8 cellular contexts compared by ENCODE assay signal in genomic region chrX:154096140-154097002, GRCh38. TPM values are rescaled to one million over a fixed set of nuclear protein-coding genes. Genes with fewer than 3 reads are reported as not detected.
DNase-seq lines count a peak whose midpoint lies in the region; ATAC-seq and TF ChIP-seq lines count a peak whose summit lies in the region.

No MANE protein-coding gene starts in this region.

- H3K4me3 ChIP-seq in epithelial cell of proximal tubule (ENCODE audit: low read depth, low read length) = peak overlapping the region; percentile 72
- H3K4me3 ChIP-seq in naive thymus-derived CD4-positive, alpha-beta T cell (ENCODE audit: low read length) = peak overlapping the region; percentile 84

- peak; percentile 3 for TF ChIP-seq POLR2A in GM19099 (IDR thresholded peaks at IDR 0.05; ENCODE audit: extremely low read depth, insufficient read length, low read depth)

- peaks cover 32 to 38% of the 10 kb centered on the region in 2 donors for H3K4me1 ChIP-seq in naive thymus-derived CD4-positive, alpha-beta T cell (ENCODE audit: control insufficient read depth in 2 of 2, insufficient read depth in 2 of 2, low read length in 2 of 2)

- no peak for TF ChIP-seq CTCF in VCaP (conservative IDR thresholded peaks at IDR 0.05)
- no peak for TF ChIP-seq CTCF in epithelial cell of proximal tubule (conservative IDR thresholded peaks at IDR 0.05; ENCODE audit: low read depth, low read length)

- in situ Hi-C loops in ACHN (cut with HindIII; ENCODE audit: low pct_ligation_motif_present, low pct_unique_long_range_greater_than_20kb, low sequenced_read_pairs) = no loop called here

- H3K36me3 Mint-ChIP-seq in naive thymus-derived CD4-positive, alpha-beta T cell = peaks cover 0 to 8% (median 0%) of the 10 kb centered on the region in 5 donors

- POLR2A ChIA-PET in naive thymus-derived CD4-positive, alpha-beta T cell (lab: Charles Lee) = interaction anchor here (0.6 to 1.7 kb wide), 5 partner anchors 15 to 212 kb away, joined by 3 to 6 read pairs (median 4); partner anchors contain the start of gene HCFC1

- intact Hi-C loops in naive thymus-derived CD4-positive, alpha-beta T cell (cut with micrococcal nuclease) = loop anchor here (1.0 to 10.0 kb wide), 9 partner anchors 40 to 436 kb away; partner anchors contain the start of genes HCFC1 (in 2 of the 2), EMD (in 1 of the 2), FLNA (in 1 of the 2) and IDH3G (in 1 of the 2)

- peaks cover 15 to 58% (median 49%) of the 10 kb centered on the region in 7 donors for H3K4me1 Mint-ChIP-seq in naive thymus-derived CD4-positive, alpha-beta T cell

- H3K27ac Mint-ChIP-seq in naive thymus-derived CD4-positive, alpha-beta T cell = peak overlapping the region; percentile 90 to 97 (median 94)

- no peaks in the 10 kb centered on the region for H3K27me3 Mint-ChIP-seq in naive thymus-derived CD4-positive, alpha-beta T cell

- CTCF ChIA-PET in naive thymus-derived CD4-positive, alpha-beta T cell (lab: Charles Lee) = no interaction called here

- peak overlapping the region; percentile 87 for H3K27ac ChIP-seq in VCaP
- peak overlapping the region; percentile 84 for H3K27ac ChIP-seq in naive thymus-derived CD4-positive, alpha-beta T cell (ENCODE audit: low read depth, low read length)

- no peaks in the 10 kb centered on the region for H3K27me3 ChIP-seq in naive thymus-derived CD4-positive, alpha-beta T cell (ENCODE audit: control insufficient read depth in 2 of 2, insufficient read depth in 2 of 2, low read length in 2 of 2)

- H3K9me3 Mint-ChIP-seq in naive thymus-derived CD4-positive, alpha-beta T cell = peaks cover 0 to 4% (median 0%) of the 10 kb centered on the region in 11 donors

- ATAC-seq in naive thymus-derived CD4-positive, alpha-beta T cell = no peak
- ATAC-seq in GM19328 (IDR thresholded peaks at IDR 0.05; ENCODE audit: unreplicated experiment) = no peak

- DNase-seq in ACHN (peak; percentile 1), epithelial cell of proximal tubule (ENCODE audit: low read depth) (no peak), iPS-NIHi7 (ENCODE audit: extremely low spot score) (no peak), ecto neural progenitor cell (ENCODE audit: low spot score) (no peak)
- peak in 3 of 9 donors; percentile 2 to 21 (median 7) for DNase-seq in naive thymus-derived CD4-positive, alpha-beta T cell

- peaks cover 0 to 3% (median 0%) of the 10 kb centered on the region in 3 experiments for H3K36me3 ChIP-seq in naive thymus-derived CD4-positive, alpha-beta T cell (ENCODE audit: control insufficient read depth in 2 of 3, insufficient read depth in 3 of 3, low read length in 3 of 3)

- peak overlapping the region; percentile 89 to 99 (median 96) for H3K4me3 Mint-ChIP-seq in naive thymus-derived CD4-positive, alpha-beta T cell

- H3K9me3 ChIP-seq in naive thymus-derived CD4-positive, alpha-beta T cell (ENCODE audit: control insufficient read depth in 2 of 3, low read length in 3 of 3) = no peaks in the 10 kb centered on the region

RNA-seq across cellular contexts. Expression of gene MECP2, which starts 1.1 kb away (rescaled TPM):
- 18.1 and 23.4 TPM in 2 replicates for total RNA-seq in epithelial cell of proximal tubule
- 100 to 1,000 TPM in 3 of 5 experiments, 10 to 100 TPM in 2; 72.7 to 155 (median 103) TPM for total RNA-seq in naive thymus-derived CD4-positive, alpha-beta T cell
- polyA plus RNA-seq in naive thymus-derived CD4-positive, alpha-beta T cell = 10 to 100 TPM; 12.1 to 22.5 TPM

RNA-seq across cellular contexts. Expression of gene OPN1LW, which starts 47.7 kb away (rescaled TPM):
- total RNA-seq in epithelial cell of proximal tubule = not detected in 2 replicates
- total RNA-seq in naive thymus-derived CD4-positive, alpha-beta T cell = not detected
- not detected for polyA plus RNA-seq in naive thymus-derived CD4-positive, alpha-beta T cell
